Comparison of ENCODE assay signal across 21 cellular contexts in genomic region chr1:68704800-68705443, GRCh38.
A peak's percentile ranks its signal among the peaks of the same experiment; 100 is the strongest.
DNase-seq lines count a peak whose midpoint lies in the region; FAIRE-seq and TF ChIP-seq lines count a peak whose summit lies in the region.
"Had no signal": no experiment of that assay in that cellular context is flagged by ENCODE, and none has a peak within 500 bp of the region (broad histone marks: within the 10 kb centered on the region; RNA-seq: fewer than 3 reads in every experiment).

No MANE protein-coding gene starts in this region.

- H3K4me3 ChIP-seq in kidney (ENCODE audit: low read length in 2 of 2), result no peak overlapping the region
- H3K4me3 ChIP-seq: A549, BLaER1, GM23248, HAP-1 had no signal

- H3K4me1 ChIP-seq in kidney (ENCODE audit: control insufficient read depth in 1 of 2, insufficient read depth in 1 of 2, low read depth in 1 of 2, low read length in 2 of 2), result peaks cover 0 to 5% of the 10 kb centered on the region in 2 donors
- H3K4me1 ChIP-seq: A549, BLaER1, HAP-1 had no signal

- no peak for TF ChIP-seq CTCF in kidney (IDR thresholded peaks at IDR 0.05; ENCODE audit: borderline replicate concordance, extremely low read depth, insufficient read depth)

- no peaks in the 10 kb centered on the region for H3K36me3 ChIP-seq in kidney (ENCODE audit: control insufficient read depth in 1 of 2, insufficient read depth in 2 of 2, low read length in 2 of 2)
- H3K36me3 ChIP-seq: BLaER1, HAP-1 had no signal

- intact Hi-C loops in kidney (cut with DNase I), result no loop called here

- DNase-seq in NCI-H446 treated with DMSO at 0.1 percent for 48 hours (lab: John Stamatoyannopoulos, UW) (peak; percentile 7), NCI-H446 (lab: John Stamatoyannopoulos, UW) (no peak), SK-N-DZ (ENCODE audit: low spot score) (peak; percentile 93), mesenteric fat pad (ENCODE audit: low spot score) (no peak), AG08395 (ENCODE audit: low spot score) (no peak), kidney (no peak), NCI-H146 (lab: John Stamatoyannopoulos, UW) (no peak)
- DNase-seq: CD4-positive, alpha-beta memory T cell; DMS153; DMS79; GDM1; GM23248; IMR-90 had no signal

- H3K9ac ChIP-seq in kidney (ENCODE audit: low read length in 2 of 2), result no peak overlapping the region
- H3K9ac ChIP-seq: BLaER1, GM23248 had no signal

- FAIRE-seq in kidney (lab: Jason Lieb, UNC), result no peak
- FAIRE-seq: A549, GM12892, GM18507, HTR-8/SVneo had no signal

- peak overlapping the region; percentile 5 for H3K27ac ChIP-seq in cingulate gyrus (ENCODE audit: low read depth, low read length)
- no peak overlapping the region for H3K27ac ChIP-seq in kidney (ENCODE audit: low read depth in 2 of 2, low read length in 2 of 2)
- H3K27ac ChIP-seq: 22Rv1, A549, BLaER1, GM23248 had no signal

- H3K9me3 ChIP-seq in kidney (ENCODE audit: control insufficient read depth in 1 of 2, low read length in 2 of 2), result no peaks in the 10 kb centered on the region
- H3K9me3 ChIP-seq: A549, HAP-1 had no signal

Comparison
In these comparisons a context has a peak if more than half of its experiments do, and no peak if none do; other contexts are left out.
1. DNase-seq: peak in NCI-H446 treated with DMSO at 0.1 percent for 48 hours (single experiment) and SK-N-DZ (single experiment); none in NCI-H446 (0 of 2), mesenteric fat pad (single experiment), AG08395 (single experiment), kidney (single experiment) and NCI-H146 (single experiment).